Comparison of ENCODE assay signal across 15 cellular contexts in genomic region chr10:110274072-110274627, GRCh38. TPM values are rescaled to one million over a fixed set of nuclear protein-coding genes. Genes with fewer than 3 reads are reported as not detected.
A peak's percentile ranks its signal among the peaks of the same experiment; 100 is the strongest.
DNase-seq lines count a peak whose midpoint lies in the region; ATAC-seq, FAIRE-seq and TF ChIP-seq lines count a peak whose summit lies in the region.
"Had no signal": no experiment of that assay in that cellular context is flagged by ENCODE, and none has a peak within 500 bp of the region (broad histone marks: within the 10 kb centered on the region; RNA-seq: fewer than 3 reads in every experiment).

No MANE protein-coding gene starts in this region.

- H3K9me3 Mint-ChIP-seq in Calu3 (ENCODE audit: low read depth, unreplicated experiment) = no peaks in the 10 kb centered on the region
- no peaks in the 10 kb centered on the region for H3K9me3 Mint-ChIP-seq in nephron
- H3K9me3 Mint-ChIP-seq: HFFc6 had no signal

- ATAC-seq in HG02759 (IDR thresholded peaks at IDR 0.05; ENCODE audit: unreplicated experiment) = peak; percentile 42

- no peaks in the 10 kb centered on the region for H3K9me3 ChIP-seq in ascending aorta
- H3K9me3 ChIP-seq: SJSA1, stomach had no signal

- H3K4me1 ChIP-seq in ascending aorta = peaks cover 11 to 84% of the 10 kb centered on the region in 2 donors

- TF ChIP-seq POLR2A in GM12892 (IDR thresholded peaks at IDR 0.05; ENCODE audit: low read depth, low read length) = no peak

- peaks cover 24% of the 10 kb centered on the region for H3K4me1 Mint-ChIP-seq in Calu3 (ENCODE audit: low read depth, unreplicated experiment)
- peaks cover 26% of the 10 kb centered on the region for H3K4me1 Mint-ChIP-seq in nephron

- peak overlapping the region; percentile 84 to 90 for H3K27ac ChIP-seq in ascending aorta
- H3K27ac ChIP-seq: C4-2B, SJSA1, VCaP had no signal

- no peak overlapping the region for H3K4me3 ChIP-seq in ascending aorta
- H3K4me3 ChIP-seq: SJSA1, stomach had no signal

- CTCF ChIA-PET in Calu3 (lab: Charles Lee) = no interaction called here

- H3K36me3 ChIP-seq in ascending aorta = no peaks in the 10 kb centered on the region
- H3K36me3 ChIP-seq: SJSA1, stomach had no signal

- TF ChIP-seq CTCF in Calu3 (IDR thresholded peaks at IDR 0.05; ENCODE audit: unreplicated experiment) (no peak), ascending aorta (IDR thresholded peaks at IDR 0.05) (no peak), nephron (IDR thresholded peaks at IDR 0.05; ENCODE audit: unreplicated experiment in 3 of 3) (no peak)

- DNase-seq in Calu3 = no peak
- no peak for DNase-seq in ascending aorta (ENCODE audit: low spot score in 2 of 2)
- no peak for DNase-seq in NCI-H2227 treated with DMSO at 0.1 percent for 48 hours (lab: John Stamatoyannopoulos, UW)
- no peak for DNase-seq in NCI-H2227 (lab: John Stamatoyannopoulos, UW; ENCODE audit: unreplicated experiment)
- no peak for DNase-seq in SHP77 treated with DMSO at 0.1 percent for 48 hours (lab: John Stamatoyannopoulos, UW)
- no peak for DNase-seq in GM12892 (ENCODE audit: insufficient read length)
- DNase-seq: NCI-H1436 had no signal

- intact Hi-C loops in Calu3 (cut with micrococcal nuclease; ENCODE audit: unreplicated experiment) = loop anchor here (5.0 kb wide), 1 partner anchor 37 kb away; no protein-coding TSS in a partner anchor
- intact Hi-C loops in ascending aorta (cut with DNase I) = no loop called here

- H3K4me3 Mint-ChIP-seq in Calu3 (ENCODE audit: low read depth, unreplicated experiment) (no peak overlapping the region), nephron (no peak overlapping the region)
- H3K4me3 Mint-ChIP-seq: HFFc6 had no signal

- peak overlapping the region; percentile 13 for H3K27ac Mint-ChIP-seq in Calu3 (ENCODE audit: unreplicated experiment)
- peak overlapping the region in 2 of 3 experiments; percentile 1 to 8 for H3K27ac Mint-ChIP-seq in nephron
- H3K27ac Mint-ChIP-seq: HFFc6 had no signal

- no peaks in the 10 kb centered on the region for H3K27me3 Mint-ChIP-seq in Calu3 (ENCODE audit: unreplicated experiment)
- no peaks in the 10 kb centered on the region for H3K27me3 Mint-ChIP-seq in nephron (ENCODE audit: low read depth)

- H3K36me3 Mint-ChIP-seq in Calu3 (ENCODE audit: insufficient read depth, unreplicated experiment) (no peaks in the 10 kb centered on the region), nephron (ENCODE audit: low read depth) (no peaks in the 10 kb centered on the region)

- no peaks in the 10 kb centered on the region for H3K27me3 ChIP-seq in ascending aorta
- H3K27me3 ChIP-seq: SJSA1, stomach had no signal

- no TSS peak for BruUV-seq in Calu3 (replicated peaks; lab: Mats Ljungman, UMichigan)

- FAIRE-seq in GM12892 (lab: Jason Lieb, UNC) = no peak
- FAIRE-seq: islet of Langerhans had no signal

RNA-seq across cellular contexts. Expression of gene SMNDC1, which starts 30.6 kb away (rescaled TPM):
- total RNA-seq in Calu3 (2022) (28.4 and 32.8 TPM in 2 replicates), ascending aorta (6.9 TPM)
- 30.7 TPM for polyA plus RNA-seq in GM12892 (2012; ENCODE audit: missing spikeins)
